In the genomic region with DNA sequence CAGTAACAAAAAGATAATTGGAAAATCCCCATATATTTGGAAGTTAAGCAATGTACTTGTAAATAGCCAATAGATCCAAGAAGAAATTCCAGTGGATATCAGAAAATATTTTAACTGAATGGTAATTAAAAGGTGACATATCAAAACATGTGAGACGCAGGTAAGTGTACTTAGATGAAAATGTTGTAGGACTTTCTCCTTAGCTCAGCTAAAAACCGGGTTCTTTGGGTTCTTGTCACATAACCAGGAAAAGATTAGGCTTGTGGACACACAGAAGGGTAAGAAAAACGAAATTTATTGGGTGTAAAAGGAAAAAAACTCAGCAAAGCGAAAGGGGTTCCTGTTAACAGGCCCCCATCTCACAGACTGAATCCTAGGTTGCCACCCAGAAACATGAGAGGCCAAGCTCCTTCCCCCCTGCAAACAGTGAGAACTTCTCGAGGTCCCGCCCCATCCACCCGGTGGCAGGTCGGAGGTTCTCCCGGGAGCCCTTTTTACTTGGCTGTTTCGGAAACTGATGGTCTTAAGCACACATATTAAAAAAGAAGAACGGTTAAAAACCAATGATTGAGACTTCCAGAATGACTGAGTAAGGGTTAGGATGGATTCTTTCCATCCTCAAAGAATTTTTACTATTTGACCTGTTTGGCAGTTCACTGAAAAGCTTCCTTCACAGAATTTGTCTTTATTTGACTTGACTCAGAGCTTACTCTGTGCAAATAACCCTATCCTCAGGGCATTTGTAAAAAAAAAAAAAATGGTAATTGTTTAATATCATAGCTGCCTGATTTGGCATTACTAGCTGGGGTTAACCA, we compare ENCODE assay signal across 17 cellular contexts. TPM values are rescaled to one million over a fixed set of nuclear protein-coding genes. Genes with fewer than 3 reads are reported as not detected.
DNase-seq lines count a peak whose midpoint lies in the region; ATAC-seq and TF ChIP-seq lines count a peak whose summit lies in the region.
"Had no signal": no experiment of that assay in that cellular context is flagged by ENCODE, and none has a peak within 500 bp of the region (broad histone marks: within the 10 kb centered on the region; RNA-seq: fewer than 3 reads in every experiment).

No MANE protein-coding gene starts in this region.

- H3K4me3 ChIP-seq in Panc1 (ENCODE audit: low read depth in 2 of 2, low read length in 2 of 2) (peak overlapping the region in 1 of 2 experiments; percentile 26; a peak in 2 of 4 replicates), endodermal cell (ENCODE audit: low read length) (no peak overlapping the region), adrenal gland (no peak overlapping the region)
- H3K4me3 ChIP-seq in CD8-positive, alpha-beta memory T cell (ENCODE audit: low read length) = no peak overlapping the region
- H3K4me3 ChIP-seq: SK-N-MC had no signal

- peaks cover 3% of the 10 kb centered on the region; the same call in 1 of the 2 replicates for H3K4me1 ChIP-seq in Panc1 (ENCODE audit: control insufficient read depth, insufficient read depth, low read length)
- no peaks in the 10 kb centered on the region for H3K4me1 ChIP-seq in endodermal cell (ENCODE audit: control insufficient read depth, insufficient read depth, low read length)
- no peaks in the 10 kb centered on the region for H3K4me1 ChIP-seq in adrenal gland (replicated peaks in 1 of 2)
- peaks cover 3% of the 10 kb centered on the region for H3K4me1 ChIP-seq in CD8-positive, alpha-beta memory T cell (ENCODE audit: insufficient read depth, low read length)

- H3K36me3 ChIP-seq in Panc1 (ENCODE audit: control insufficient read depth, insufficient read depth, low read length) (no peaks in the 10 kb centered on the region), endodermal cell (ENCODE audit: control insufficient read depth, insufficient read depth, low read length) (no peaks in the 10 kb centered on the region), adrenal gland (replicated peaks in 1 of 2) (no peaks in the 10 kb centered on the region)
- no peaks in the 10 kb centered on the region for H3K36me3 ChIP-seq in CD8-positive, alpha-beta memory T cell (ENCODE audit: insufficient read depth, low read length)

- H3K9ac ChIP-seq in endodermal cell (ENCODE audit: extremely low read depth, low read length, poor library complexity, severe bottlenecking) = no peak overlapping the region
- H3K9ac ChIP-seq: KMS-11 had no signal

- H3K27me3 Mint-ChIP-seq in endodermal cell (ENCODE audit: insufficient read depth) = peaks cover 11% of the 10 kb centered on the region
- H3K27me3 Mint-ChIP-seq in stimulated activated naive B cell treated with anti-CD40 and anti-IgM and Interleukin-4, amounts not matched to agents 10 μg/mL and 1 μg/mL and 100 μg/mL, for 72 hours = peaks cover 0 to 5% of the 10 kb centered on the region in 2 donors
- peaks cover 5 to 25% of the 10 kb centered on the region in 2 donors for H3K27me3 Mint-ChIP-seq in CD8-positive, alpha-beta memory T cell

- ATAC-seq in Panc1 = peak; percentile 82
- no peak for ATAC-seq in stimulated activated naive B cell treated with anti-CD40 and anti-IgM and Interleukin-4, amounts not matched to agents 10 μg/mL and 1 μg/mL and 100 μg/mL, for 72 hours (replicated peaks)

- peaks cover 10% of the 10 kb centered on the region for H3K4me1 Mint-ChIP-seq in endodermal cell
- H3K4me1 Mint-ChIP-seq in stimulated activated naive B cell treated with anti-CD40 and anti-IgM and Interleukin-4, amounts not matched to agents 10 μg/mL and 1 μg/mL and 100 μg/mL, for 72 hours = no peaks in the 10 kb centered on the region
- H3K4me1 Mint-ChIP-seq in CD8-positive, alpha-beta memory T cell = peaks cover 0 to 5% (median 4%) of the 10 kb centered on the region in 3 donors

- in situ Hi-C loops in Panc1 (cut with HindIII; ENCODE audit: low pct_unique_long_range_greater_than_20kb, low sequenced_read_pairs) = no loop called here

- WGBS in endodermal cell (ENCODE audit: insufficient coverage in 1 of 2, insufficient read length in 1 of 2), 2 experiments = 51 to 54% methylated on average over 2 to 11 of the region's 11 CpGs
- 45 to 57% (median 52%) methylated on average over 11 of the region's 11 CpGs for WGBS in adrenal gland, 4 donors

- POLR2A ChIA-PET in Panc1 (lab: Charles Lee) = no interaction called here
- POLR2A ChIA-PET in CD8-positive, alpha-beta memory T cell (lab: Charles Lee) = no interaction called here

- no peak overlapping the region for H3K27ac Mint-ChIP-seq in endodermal cell
- no peak overlapping the region for H3K27ac Mint-ChIP-seq in stimulated activated naive B cell treated with anti-CD40 and anti-IgM and Interleukin-4, amounts not matched to agents 10 μg/mL and 1 μg/mL and 100 μg/mL, for 72 hours
- no peak overlapping the region for H3K27ac Mint-ChIP-seq in CD8-positive, alpha-beta memory T cell
- H3K27ac Mint-ChIP-seq: CD4-positive, alpha-beta T cell; H9 had no signal

- CTCF ChIA-PET in Panc1 (lab: Charles Lee) = no interaction called here
- CTCF ChIA-PET in CD8-positive, alpha-beta memory T cell (lab: Charles Lee) = interaction anchor here (1.9 kb wide), 1 partner anchor 9 kb away, joined by 8 read pairs; no protein-coding TSS in a partner anchor

- no peaks in the 10 kb centered on the region for H3K9me3 ChIP-seq in Panc1 (ENCODE audit: control insufficient read depth, insufficient read depth, low read depth, low read length)
- peaks cover 8% of the 10 kb centered on the region for H3K9me3 ChIP-seq in endodermal cell (ENCODE audit: control insufficient read depth, low read length)
- H3K9me3 ChIP-seq in adrenal gland (replicated peaks in 1 of 3) = no peaks in the 10 kb centered on the region
- no peaks in the 10 kb centered on the region for H3K9me3 ChIP-seq in CD8-positive, alpha-beta memory T cell (ENCODE audit: low read length)

- BruUV-seq in Panc1 (replicated peaks; lab: Mats Ljungman, UMichigan) = no TSS peak

- no peak overlapping the region for H3K4me3 Mint-ChIP-seq in endodermal cell
- no peak overlapping the region for H3K4me3 Mint-ChIP-seq in stimulated activated naive B cell treated with anti-CD40 and anti-IgM and Interleukin-4, amounts not matched to agents 10 μg/mL and 1 μg/mL and 100 μg/mL, for 72 hours
- H3K4me3 Mint-ChIP-seq in CD8-positive, alpha-beta memory T cell = no peak overlapping the region
- H3K4me3 Mint-ChIP-seq: CD4-positive, alpha-beta T cell; H9 had no signal

- TF ChIP-seq POLR2A in adrenal gland (IDR thresholded peaks at IDR 0.05) = no peak

- H3K9me3 Mint-ChIP-seq in endodermal cell = peaks cover 6% of the 10 kb centered on the region
- no peaks in the 10 kb centered on the region for H3K9me3 Mint-ChIP-seq in stimulated activated naive B cell treated with anti-CD40 and anti-IgM and Interleukin-4, amounts not matched to agents 10 μg/mL and 1 μg/mL and 100 μg/mL, for 72 hours
- H3K9me3 Mint-ChIP-seq in CD8-positive, alpha-beta memory T cell = no peaks in the 10 kb centered on the region
- H3K9me3 Mint-ChIP-seq: CD4-positive, alpha-beta T cell; H9 had no signal

- DNase-seq in EH (ENCODE audit: low read depth) = peak; percentile 50
- DNase-seq in Panc1 (ENCODE audit: low read depth, low spot score) = no peak
- DNase-seq in endodermal cell = peak; percentile 62
- DNase-seq in adrenal gland = no peak
- no peak for DNase-seq in stimulated activated naive B cell treated with anti-CD40 and anti-IgM and Interleukin-4, amounts not matched to agents 10 μg/mL and 1 μg/mL and 100 μg/mL, for 72 hours
- no peak for DNase-seq in stimulated activated CD4-positive, alpha-beta T cell treated with anti-CD3 and anti-CD28 coated beads, Interleukin-4, amount 100 ng/mL, for 24 hours
- no peak for DNase-seq in CD8-positive, alpha-beta memory T cell
- DNase-seq: CD4-positive, alpha-beta T cell; EL; H9; NCI-H1930; NCI-H2171; RPMI8226 had no signal

- no peaks in the 10 kb centered on the region for H3K27me3 ChIP-seq in Panc1 (ENCODE audit: control insufficient read depth, insufficient read depth, low read length)
- peaks cover 10% of the 10 kb centered on the region for H3K27me3 ChIP-seq in endodermal cell (ENCODE audit: control insufficient read depth, insufficient read depth, low read length, poor library complexity, severe bottlenecking)
- H3K27me3 ChIP-seq in adrenal gland = no peaks in the 10 kb centered on the region
- H3K27me3 ChIP-seq in CD8-positive, alpha-beta memory T cell (ENCODE audit: insufficient read depth, low read length, poor library complexity, severe bottlenecking) = no peaks in the 10 kb centered on the region

- intact Hi-C loops in Panc1 (cut with micrococcal nuclease; ENCODE audit: unreplicated experiment) = no loop called here
- intact Hi-C loops in adrenal gland (cut with DNase I) = no loop called here

- H3K36me3 Mint-ChIP-seq in endodermal cell (ENCODE audit: low read depth) = no peaks in the 10 kb centered on the region
- no peaks in the 10 kb centered on the region for H3K36me3 Mint-ChIP-seq in stimulated activated naive B cell treated with anti-CD40 and anti-IgM and Interleukin-4, amounts not matched to agents 10 μg/mL and 1 μg/mL and 100 μg/mL, for 72 hours
- no peaks in the 10 kb centered on the region for H3K36me3 Mint-ChIP-seq in CD8-positive, alpha-beta memory T cell

- H3K27ac ChIP-seq in 22Rv1 (peak overlapping the region; percentile 63), Panc1 (ENCODE audit: low read length) (no peak overlapping the region), endodermal cell (ENCODE audit: low read depth, low read length) (no peak overlapping the region), adrenal gland (no peak overlapping the region)
- H3K27ac ChIP-seq in CD8-positive, alpha-beta memory T cell (ENCODE audit: low read depth, low read length) = no peak overlapping the region
- H3K27ac ChIP-seq: KMS-11, SK-N-MC had no signal

- TF ChIP-seq CTCF in 22Rv1 (IDR thresholded peaks at IDR 0.05) (no peak), Panc1 (IDR thresholded peaks at IDR 0.05) (no peak), endodermal cell (conservative IDR thresholded peaks at IDR 0.05) (no peak), adrenal gland (IDR thresholded peaks at IDR 0.05) (no peak)

RNA-seq across cellular contexts. Expression of gene CCDC70, which starts 3.1 kb away (rescaled TPM):
- total RNA-seq in Panc1 (2021; ENCODE audit: unreplicated experiment) (not detected), endodermal cell (not detected), adrenal gland (not detected)
- polyA plus RNA-seq in Panc1 (2012; ENCODE audit: insufficient read length) = not detected
- polyA plus RNA-seq in endodermal cell (2013, experiment 1 of 2) = not detected
- polyA plus RNA-seq in endodermal cell (2013, experiment 2 of 2) = not detected
- not detected for polyA plus RNA-seq in adrenal gland
- not detected for total RNA-seq in CD8-positive, alpha-beta memory T cell
- not detected for polyA plus RNA-seq in CD8-positive, alpha-beta memory T cell
- total RNA-seq: A673; CD4-positive, alpha-beta T cell; H9 had no signal

RNA-seq across cellular contexts. Expression of gene TMEM272, which starts 13.7 kb away (rescaled TPM):
- total RNA-seq in Panc1 (2021; ENCODE audit: unreplicated experiment) (0.15 TPM), endodermal cell (under 1 TPM; 0.62 TPM), adrenal gland (not detected)
- polyA plus RNA-seq in Panc1 (2012; ENCODE audit: insufficient read length) = not detected
- polyA plus RNA-seq in endodermal cell (2013, experiment 1 of 2) = 0.11 TPM
- 0.58 TPM for polyA plus RNA-seq in endodermal cell (2013, experiment 2 of 2)
- polyA plus RNA-seq in adrenal gland = under 1 TPM in 2 of 3 donors, not detected in 1; 0.03 to 0.05 TPM
- under 1 TPM; 0.35 to 0.69 TPM for total RNA-seq in CD8-positive, alpha-beta memory T cell
- 0.12 TPM for polyA plus RNA-seq in CD8-positive, alpha-beta memory T cell
- total RNA-seq: A673, H9 had no signal

RNA-seq across cellular contexts. Expression of gene DHRS12, which starts 54.7 kb away (rescaled TPM):
- total RNA-seq in Panc1 (2021; ENCODE audit: unreplicated experiment) = 10.7 TPM
- polyA plus RNA-seq in Panc1 (2012; ENCODE audit: insufficient read length) = 14.6 TPM
- 10 to 100 TPM; 13.8 to 19.8 TPM for total RNA-seq in endodermal cell
- 18.1 TPM for polyA plus RNA-seq in endodermal cell (2013, experiment 1 of 2)
- polyA plus RNA-seq in endodermal cell (2013, experiment 2 of 2) = 11.8 TPM
- total RNA-seq in adrenal gland = 10 to 100 TPM in 4 of 8 donors, 1 to 10 TPM in 4; 4.3 to 16.6 (median 10.1) TPM
- 10 to 100 TPM; 12.1 to 33.9 (median 28.6) TPM for polyA plus RNA-seq in adrenal gland
- 1 to 10 TPM; 7.1 to 7.2 TPM for total RNA-seq in CD8-positive, alpha-beta memory T cell
- 35.6 TPM for polyA plus RNA-seq in CD8-positive, alpha-beta memory T cell

Comparison
In these comparisons a context has a peak if more than half of its experiments do, and no peak if none do; other contexts are left out.
1. DNase-seq: peak in EH (single experiment) and endodermal cell (single experiment); none in Panc1 (single experiment), adrenal gland (0 of 7), stimulated activated naive B cell treated with anti-CD40 and anti-IgM and Interleukin-4, amounts not matched to agents 10 μg/mL and 1 μg/mL and 100 μg/mL, for 72 hours (single experiment), stimulated activated CD4-positive, alpha-beta T cell treated with anti-CD3 and anti-CD28 coated beads, Interleukin-4, amount 100 ng/mL, for 24 hours (single experiment) and CD8-positive, alpha-beta memory T cell (0 of 5).